ENCODE assay signal across 1 cellular context in the genomic region with DNA sequence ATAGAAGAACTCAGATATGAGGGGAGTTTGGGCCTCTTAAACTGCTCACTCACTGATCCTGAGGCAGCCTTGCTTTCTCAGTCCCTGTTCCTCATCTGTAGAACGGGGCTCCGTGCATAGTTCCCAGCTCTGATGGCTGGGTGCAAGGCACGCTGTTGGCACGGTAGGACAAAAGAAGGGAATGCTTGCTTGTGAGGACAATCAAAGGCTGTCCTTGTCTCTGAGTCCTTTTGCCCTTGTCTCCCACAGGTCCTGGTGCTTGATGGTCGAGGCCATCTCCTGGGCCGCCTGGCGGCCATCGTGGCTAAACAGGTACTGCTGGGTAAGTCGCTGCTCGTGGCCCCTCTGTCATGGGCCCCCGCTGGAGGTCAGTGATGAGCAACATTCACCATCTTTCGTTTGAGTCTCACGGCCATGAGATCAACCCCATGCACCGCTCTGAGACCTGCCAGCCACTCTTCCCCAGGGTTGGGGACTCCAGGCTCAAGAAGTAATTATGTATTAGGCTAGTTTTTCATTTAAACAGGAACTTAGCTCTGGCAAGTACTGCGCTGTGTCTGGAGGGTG.
TF ChIP-seq lines count a peak whose summit lies in the region.

No MANE protein-coding gene starts in this region.

TF ChIP-seq in HepG2, 621 proteins besides CTCF, POLR2A, EP300 and RAD21 (continued from another document and continues in another):
- TF ChIP-seq TMF1 (CRISPR knock-in tag; IDR thresholded peaks at IDR 0.05; ENCODE audit: low read depth) (peak; percentile 80; the same call in 1 of the 2 replicates), ZNF652 (CRISPR knock-in tag; IDR thresholded peaks at IDR 0.05; ENCODE audit: borderline replicate concordance, low read depth) (no peak), ZFP91 (CRISPR knock-in tag; IDR thresholded peaks at IDR 0.05; ENCODE audit: borderline replicate concordance) (peak; percentile 77), ZFP62 (CRISPR knock-in tag; IDR thresholded peaks at IDR 0.05) (no peak), ZZZ3 (CRISPR knock-in tag; IDR thresholded peaks at IDR 0.05; ENCODE audit: borderline replicate concordance) (0 out of 2 replicates have a peak, but pooled peaks have one; percentile 50), MIER2 (CRISPR knock-in tag; IDR thresholded peaks at IDR 0.05) (0 out of 2 replicates have a peak, but pooled peaks have one; percentile 28), YY1 (IDR thresholded peaks at IDR 0.05; ENCODE audit: insufficient read depth, insufficient replicate concordance, low read depth, low read length) (peak; percentile 85), MYC (CRISPR knock-in tag; IDR thresholded peaks at IDR 0.05; ENCODE audit: borderline replicate concordance) (peak; percentile 71; the same call in 1 of the 2 replicates), CEBPG (CRISPR knock-in tag; IDR thresholded peaks at IDR 0.05) (no peak), CREBL2 (CRISPR knock-in tag; IDR thresholded peaks at IDR 0.05; ENCODE audit: borderline replicate concordance) (no peak), SCMH1 (CRISPR knock-in tag; IDR thresholded peaks at IDR 0.05; ENCODE audit: borderline replicate concordance) (no peak), ZFY (CRISPR knock-in tag; IDR thresholded peaks at IDR 0.05) (peak; percentile 26; the same call in 1 of the 2 replicates), ZNF557 (CRISPR knock-in tag; IDR thresholded peaks at IDR 0.05) (no peak), JARID2 (CRISPR knock-in tag; IDR thresholded peaks at IDR 0.05; ENCODE audit: insufficient replicate concordance) (no peak), ZNF124 (CRISPR knock-in tag; IDR thresholded peaks at IDR 0.05) (no peak), ONECUT2 (CRISPR knock-in tag; IDR thresholded peaks at IDR 0.05) (no peak), KMT2B (CRISPR knock-in tag; IDR thresholded peaks at IDR 0.05) (peak; percentile 54; the same call in 1 of the 2 replicates), TFE3 (CRISPR knock-in tag; IDR thresholded peaks at IDR 0.05) (no peak), DR1 (CRISPR knock-in tag; IDR thresholded peaks at IDR 0.05) (no peak), ZNF629 (CRISPR knock-in tag; conservative IDR thresholded peaks at IDR 0.05) (no peak), ZNF552 (CRISPR knock-in tag; IDR thresholded peaks at IDR 0.05; ENCODE audit: borderline replicate concordance) (no peak), STAG1 (CRISPR knock-in tag; IDR thresholded peaks at IDR 0.05) (0 out of 2 replicates have a peak, but pooled peaks have one; percentile 18), ZSCAN12 (CRISPR knock-in tag; IDR thresholded peaks at IDR 0.05) (no peak), ZNF205 (CRISPR knock-in tag; IDR thresholded peaks at IDR 0.05) (peak; percentile 55; the same call in 1 of the 2 replicates), ZNF143 (CRISPR knock-in tag; IDR thresholded peaks at IDR 0.05) (peak; percentile 67), ZBTB38 (CRISPR knock-in tag; IDR thresholded peaks at IDR 0.05) (peak; percentile 63; the same call in 1 of the 2 replicates), SSRP1 (CRISPR knock-in tag; IDR thresholded peaks at IDR 0.05) (peak; percentile 85), AGO2 (optimal IDR thresholded peaks at IDR 0.05; ENCODE audit: low read depth, low read length) (peak; percentile 14), ZBTB3 (CRISPR knock-in tag; IDR thresholded peaks at IDR 0.05; ENCODE audit: borderline replicate concordance, low read depth) (no peak), CHD4 (IDR thresholded peaks at IDR 0.05; ENCODE audit: borderline replicate concordance, low read length) (no peak), ZNF703 (CRISPR knock-in tag; IDR thresholded peaks at IDR 0.05; ENCODE audit: borderline replicate concordance) (no peak), NR2C2 (CRISPR knock-in tag; IDR thresholded peaks at IDR 0.05; ENCODE audit: borderline replicate concordance) (peak; percentile 23; the same call in 1 of the 2 replicates), HNRNPH1 (optimal IDR thresholded peaks at IDR 0.05; ENCODE audit: low read depth, low read length) (no peak), MIXL1 (CRISPR knock-in tag; IDR thresholded peaks at IDR 0.05) (0 out of 2 replicates have a peak, but pooled peaks have one; percentile 34), KMT2A (CRISPR knock-in tag; IDR thresholded peaks at IDR 0.05) (0 out of 2 replicates have a peak, but pooled peaks have one; percentile 15), ZNF891 (CRISPR knock-in tag; IDR thresholded peaks at IDR 0.05) (no peak), HDAC6 (IDR thresholded peaks at IDR 0.05; ENCODE audit: low read depth, low read length) (no peak), KLF15 (CRISPR knock-in tag; IDR thresholded peaks at IDR 0.05; ENCODE audit: borderline replicate concordance) (no peak), ZNF7 (CRISPR knock-in tag; IDR thresholded peaks at IDR 0.05) (no peak), U2AF1 (optimal IDR thresholded peaks at IDR 0.05; ENCODE audit: low read depth, low read length) (peak; percentile 27), NFYB (CRISPR knock-in tag; IDR thresholded peaks at IDR 0.05) (no peak), RARA (CRISPR knock-in tag; IDR thresholded peaks at IDR 0.05) (no peak), ZNF563 (CRISPR knock-in tag; IDR thresholded peaks at IDR 0.05) (peak; percentile 40; the same call in 1 of the 2 replicates), HOXA3 (CRISPR knock-in tag; IDR thresholded peaks at IDR 0.05) (peak; percentile 66), ZNF367 (CRISPR knock-in tag; IDR thresholded peaks at IDR 0.05; ENCODE audit: borderline replicate concordance) (no peak), GATAD2A (CRISPR knock-in tag; IDR thresholded peaks at IDR 0.05) (peak; percentile 19; the same call in 1 of the 2 replicates), SAP130 (CRISPR knock-in tag; IDR thresholded peaks at IDR 0.05; ENCODE audit: low read depth) (peak; percentile 60; the same call in 1 of the 2 replicates), REL (CRISPR knock-in tag; conservative IDR thresholded peaks at IDR 0.05) (no peak), KAT7 (CRISPR knock-in tag; IDR thresholded peaks at IDR 0.05; ENCODE audit: borderline replicate concordance) (no peak), YEATS4 (CRISPR knock-in tag; IDR thresholded peaks at IDR 0.05; ENCODE audit: borderline replicate concordance) (no peak; the same call in 1 of the 2 replicates), SOX6 (IDR thresholded peaks at IDR 0.05) (no peak), SOX6 (CRISPR knock-in tag; IDR thresholded peaks at IDR 0.05) (peak; percentile 38; the same call in 1 of the 2 replicates), SP140L (CRISPR knock-in tag; IDR thresholded peaks at IDR 0.05; ENCODE audit: borderline replicate concordance) (no peak; the same call in 1 of the 2 replicates), MEF2D (CRISPR knock-in tag; IDR thresholded peaks at IDR 0.05) (no peak), ZNF570 (CRISPR knock-in tag; IDR thresholded peaks at IDR 0.05; ENCODE audit: borderline replicate concordance) (no peak)
- TF ChIP-seq, protein P1, sequence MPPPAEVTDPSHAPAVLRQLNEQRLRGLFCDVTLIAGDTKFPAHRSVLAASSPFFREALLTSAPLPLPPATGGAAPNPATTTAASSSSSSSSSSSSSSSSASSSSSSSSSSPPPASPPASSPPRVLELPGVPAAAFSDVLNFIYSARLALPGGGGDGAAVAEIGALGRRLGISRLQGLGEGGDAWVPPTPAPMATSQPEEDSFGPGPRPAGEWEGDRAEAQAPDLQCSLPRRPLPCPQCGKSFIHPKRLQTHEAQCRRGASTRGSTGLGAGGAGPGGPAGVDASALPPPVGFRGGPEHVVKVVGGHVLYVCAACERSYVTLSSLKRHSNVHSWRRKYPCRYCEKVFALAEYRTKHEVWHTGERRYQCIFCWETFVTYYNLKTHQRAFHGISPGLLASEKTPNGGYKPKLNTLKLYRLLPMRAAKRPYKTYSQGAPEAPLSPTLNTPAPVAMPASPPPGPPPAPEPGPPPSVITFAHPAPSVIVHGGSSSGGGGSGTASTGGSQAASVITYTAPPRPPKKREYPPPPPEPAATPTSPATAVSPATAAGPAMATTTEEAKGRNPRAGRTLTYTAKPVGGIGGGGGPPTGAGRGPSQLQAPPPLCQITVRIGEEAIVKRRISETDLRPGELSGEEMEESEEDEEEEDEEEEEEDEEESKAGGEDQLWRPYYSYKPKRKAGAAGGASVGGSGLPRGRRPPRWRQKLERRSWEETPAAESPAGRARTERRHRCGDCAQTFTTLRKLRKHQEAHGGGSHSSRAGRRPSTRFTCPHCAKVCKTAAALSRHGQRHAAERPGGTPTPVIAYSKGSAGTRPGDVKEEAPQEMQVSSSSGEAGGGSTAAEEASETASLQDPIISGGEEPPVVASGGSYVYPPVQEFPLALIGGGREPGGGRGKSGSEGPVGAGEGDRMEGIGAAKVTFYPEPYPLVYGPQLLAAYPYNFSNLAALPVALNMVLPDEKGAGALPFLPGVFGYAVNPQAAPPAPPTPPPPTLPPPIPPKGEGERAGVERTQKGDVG (CRISPR knock-in tag; IDR thresholded peaks at IDR 0.05; ENCODE audit: borderline replicate concordance) = peak; percentile 46; the same call in 1 of the 2 replicates
- TF ChIP-seq, protein P2, sequence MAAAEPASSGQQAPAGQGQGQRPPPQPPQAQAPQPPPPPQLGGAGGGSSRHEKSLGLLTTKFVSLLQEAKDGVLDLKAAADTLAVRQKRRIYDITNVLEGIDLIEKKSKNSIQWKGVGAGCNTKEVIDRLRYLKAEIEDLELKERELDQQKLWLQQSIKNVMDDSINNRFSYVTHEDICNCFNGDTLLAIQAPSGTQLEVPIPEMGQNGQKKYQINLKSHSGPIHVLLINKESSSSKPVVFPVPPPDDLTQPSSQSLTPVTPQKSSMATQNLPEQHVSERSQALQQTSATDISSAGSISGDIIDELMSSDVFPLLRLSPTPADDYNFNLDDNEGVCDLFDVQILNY (CRISPR knock-in tag; conservative IDR thresholded peaks at IDR 0.05) = 0 out of 2 replicates have a peak, but pooled peaks have one; percentile 17
- TF ChIP-seq, protein P3, sequence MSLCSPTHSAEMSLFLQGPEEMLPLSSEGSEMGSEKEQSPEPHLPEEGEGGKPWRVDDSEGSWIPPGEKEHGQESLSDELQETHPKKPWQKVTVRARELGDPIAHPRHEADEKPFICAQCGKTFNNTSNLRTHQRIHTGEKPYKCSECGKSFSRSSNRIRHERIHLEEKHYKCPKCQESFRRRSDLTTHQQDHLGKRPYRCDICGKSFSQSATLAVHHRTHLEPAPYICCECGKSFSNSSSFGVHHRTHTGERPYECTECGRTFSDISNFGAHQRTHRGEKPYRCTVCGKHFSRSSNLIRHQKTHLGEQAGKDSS (CRISPR knock-in tag; IDR thresholded peaks at IDR 0.05; ENCODE audit: borderline replicate concordance, low read depth) = peak; percentile 19; the same call in 1 of the 2 replicates
- TF ChIP-seq, protein P4, sequence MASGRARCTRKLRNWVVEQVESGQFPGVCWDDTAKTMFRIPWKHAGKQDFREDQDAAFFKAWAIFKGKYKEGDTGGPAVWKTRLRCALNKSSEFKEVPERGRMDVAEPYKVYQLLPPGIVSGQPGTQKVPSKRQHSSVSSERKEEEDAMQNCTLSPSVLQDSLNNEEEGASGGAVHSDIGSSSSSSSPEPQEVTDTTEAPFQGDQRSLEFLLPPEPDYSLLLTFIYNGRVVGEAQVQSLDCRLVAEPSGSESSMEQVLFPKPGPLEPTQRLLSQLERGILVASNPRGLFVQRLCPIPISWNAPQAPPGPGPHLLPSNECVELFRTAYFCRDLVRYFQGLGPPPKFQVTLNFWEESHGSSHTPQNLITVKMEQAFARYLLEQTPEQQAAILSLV (CRISPR knock-in tag; IDR thresholded peaks at IDR 0.05; ENCODE audit: borderline replicate concordance) = no peak
- TF ChIP-seq, protein P5, sequence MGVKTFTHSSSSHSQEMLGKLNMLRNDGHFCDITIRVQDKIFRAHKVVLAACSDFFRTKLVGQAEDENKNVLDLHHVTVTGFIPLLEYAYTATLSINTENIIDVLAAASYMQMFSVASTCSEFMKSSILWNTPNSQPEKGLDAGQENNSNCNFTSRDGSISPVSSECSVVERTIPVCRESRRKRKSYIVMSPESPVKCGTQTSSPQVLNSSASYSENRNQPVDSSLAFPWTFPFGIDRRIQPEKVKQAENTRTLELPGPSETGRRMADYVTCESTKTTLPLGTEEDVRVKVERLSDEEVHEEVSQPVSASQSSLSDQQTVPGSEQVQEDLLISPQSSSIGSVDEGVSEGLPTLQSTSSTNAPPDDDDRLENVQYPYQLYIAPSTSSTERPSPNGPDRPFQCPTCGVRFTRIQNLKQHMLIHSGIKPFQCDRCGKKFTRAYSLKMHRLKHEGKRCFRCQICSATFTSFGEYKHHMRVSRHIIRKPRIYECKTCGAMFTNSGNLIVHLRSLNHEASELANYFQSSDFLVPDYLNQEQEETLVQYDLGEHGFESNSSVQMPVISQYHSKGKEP (CRISPR knock-in tag; IDR thresholded peaks at IDR 0.05) = no peak
- TF ChIP-seq, protein P6, sequence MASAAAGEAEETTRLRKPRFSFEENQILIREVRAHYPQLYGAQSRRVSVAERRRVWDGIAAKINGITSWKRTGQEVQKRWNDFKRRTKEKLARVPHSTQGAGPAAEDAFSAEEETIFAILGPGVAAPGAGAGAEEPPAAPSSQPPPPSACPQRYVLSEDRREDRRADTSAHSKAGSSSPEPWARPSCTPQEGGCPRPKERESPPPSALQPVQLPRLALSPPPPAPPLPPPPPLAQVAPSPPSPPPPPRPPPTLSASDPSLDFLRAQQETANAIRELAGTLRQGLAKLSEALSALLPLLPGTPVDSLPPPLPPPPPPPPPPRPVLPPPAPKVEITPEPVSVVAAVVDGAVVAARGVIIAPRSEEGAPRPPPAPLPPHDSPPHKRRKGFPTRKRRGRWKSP (CRISPR knock-in tag; IDR thresholded peaks at IDR 0.05) = 0 out of 2 replicates have a peak, but pooled peaks have one; percentile 22
